ENCODE assay signal across 8 cellular contexts in the genomic region with DNA sequence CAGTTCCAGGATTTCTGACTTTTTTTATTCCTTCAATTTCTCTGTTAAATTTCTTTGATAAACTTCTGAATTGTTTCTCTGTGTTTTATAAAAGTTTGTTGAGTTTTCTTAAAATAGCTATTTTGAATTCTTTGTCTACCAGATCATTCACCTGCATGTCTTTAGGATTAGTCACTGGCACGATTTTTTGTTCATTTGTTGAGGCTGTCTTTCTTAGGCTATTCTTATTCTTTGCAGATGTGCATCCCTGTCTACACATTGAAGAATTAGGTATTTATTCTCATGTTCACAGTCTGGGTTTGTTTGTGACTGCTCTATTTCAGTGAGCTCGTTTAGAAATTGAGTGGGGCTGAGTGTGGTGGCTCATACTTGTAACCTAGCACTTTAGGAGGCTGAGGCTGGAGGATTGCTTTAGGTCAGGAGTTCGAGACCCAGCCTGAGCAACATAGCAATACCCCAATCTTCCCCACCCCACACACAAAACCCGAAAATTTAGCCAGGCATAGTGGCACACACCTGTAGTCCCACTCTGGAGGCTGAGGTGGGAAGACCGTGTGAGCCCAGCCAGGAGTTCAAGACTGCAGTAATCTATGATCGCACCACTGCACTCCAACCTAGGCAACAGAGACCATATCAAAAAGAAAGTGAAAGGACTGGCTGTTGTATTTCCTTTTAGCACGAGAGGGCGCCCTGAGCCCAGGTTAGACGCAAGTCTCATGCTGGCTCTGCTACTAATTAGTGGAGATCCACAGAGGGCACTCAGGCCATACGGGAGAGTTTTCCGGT. TPM values are rescaled to one million over a fixed set of nuclear protein-coding genes. Genes with fewer than 3 reads are reported as not detected.
A peak's percentile ranks its signal among the peaks of the same experiment; 100 is the strongest.
DNase-seq lines count a peak whose midpoint lies in the region; TF ChIP-seq lines count a peak whose summit lies in the region.

No MANE protein-coding gene starts in this region.

- H3K36me3 Mint-ChIP-seq in neural progenitor cell: no peaks in the 10 kb centered on the region

- TF ChIP-seq CTCF in GM20000 (IDR thresholded peaks at IDR 0.05; ENCODE audit: extremely low read depth, missing control alignments) (peak; percentile 51), OCI-LY7 (conservative IDR thresholded peaks at IDR 0.05; ENCODE audit: low read length) (peak; percentile 77), fibroblast of lung (conservative IDR thresholded peaks at IDR 0.05 in 1 of 2, IDR thresholded peaks at IDR 0.05 in 1 of 2; ENCODE audit: low read depth in 1 of 2, low read length in 2 of 2) (peak; percentile 54 to 56), neural progenitor cell (IDR thresholded peaks at IDR 0.05) (peak; percentile 68)

- H2AFZ ChIP-seq in OCI-LY7 (ENCODE audit: low read length) (peak overlapping the region; percentile 91), fibroblast of lung (ENCODE audit: low read length) (peak overlapping the region; percentile 89), neural progenitor cell (replicated peaks) (no peak overlapping the region)

- H3K9me3 ChIP-seq in OCI-LY7 (ENCODE audit: low read length) (no peaks in the 10 kb centered on the region), fibroblast of lung (ENCODE audit: control insufficient read depth, insufficient read depth, low read depth, low read length) (no peaks in the 10 kb centered on the region), neural progenitor cell (ENCODE audit: low read depth) (peaks cover 8% of the 10 kb centered on the region), stomach smooth muscle (ENCODE audit: control insufficient read depth in 2 of 2, low read length in 2 of 2) (no peaks in the 10 kb centered on the region)

- DNase-seq in D341Med (ENCODE audit: low spot score) (peak; percentile 62), GM20000 (ENCODE audit: low spot score) (peak; percentile 44), HT-29 (ENCODE audit: low spot score) (peak; percentile 88), OCI-LY7 (ENCODE audit: low spot score) (peak; percentile 78), fibroblast of lung (ENCODE audit: low read depth in 2 of 2) (peak; percentile 36 to 69), neural progenitor cell (ENCODE audit: low spot score) (peak; percentile 69)
- DNase-seq in activated T-cell treated with anti-CD3 and anti-CD28 coated beads, Interleukin-2, amount 50 U/mL, for 1 hour: peak; percentile 76

- H3K9ac ChIP-seq in fibroblast of lung (ENCODE audit: insufficient read depth, low read length) (peak overlapping the region; percentile 50), neural progenitor cell (no peak overlapping the region), stomach smooth muscle (ENCODE audit: low read length in 2 of 2) (peak overlapping the region; percentile 29 to 60)

- H3K27ac ChIP-seq in OCI-LY7 (ENCODE audit: low read depth, low read length, poor library complexity, severe bottlenecking) (no peak overlapping the region), fibroblast of lung (ENCODE audit: insufficient read depth, low read length) (no peak overlapping the region), neural progenitor cell (no peak overlapping the region), stomach smooth muscle (ENCODE audit: low read length) (no peak overlapping the region)

- H3F3A ChIP-seq in neural progenitor cell (ENCODE audit: low read depth): no peaks in the 10 kb centered on the region

- H3K4me3 ChIP-seq in OCI-LY7 (ENCODE audit: low read depth, low read length, poor library complexity, severe bottlenecking) (peak overlapping the region; percentile 34), fibroblast of lung (replicated peaks in 1 of 4; ENCODE audit: control extremely low read depth in 1 of 4, insufficient read depth in 1 of 4, low read depth in 3 of 4, low read length in 4 of 4) (peak overlapping the region; percentile 33 to 69 (median 56)), neural progenitor cell (no peak overlapping the region), stomach smooth muscle (ENCODE audit: low read length in 2 of 2) (peak overlapping the region; percentile 64 to 73)

- intact Hi-C loops in OCI-LY7 (cut with micrococcal nuclease; ENCODE audit: unreplicated experiment): loop anchor here (1.0 to 5.0 kb wide), 6 partner anchors 47 to 840 kb away; partner anchors contain the start of gene FUNDC2

- H3K27me3 ChIP-seq in fibroblast of lung (ENCODE audit: control insufficient read depth, insufficient read depth, low read length): no peaks in the 10 kb centered on the region
- no peaks in the 10 kb centered on the region for H3K27me3 ChIP-seq in neural progenitor cell
- H3K27me3 ChIP-seq in stomach smooth muscle (ENCODE audit: control insufficient read depth in 1 of 2, insufficient read depth in 2 of 2, low read length in 2 of 2): no peaks in the 10 kb centered on the region

- peaks cover 2% of the 10 kb centered on the region for H3K27me3 Mint-ChIP-seq in neural progenitor cell (ENCODE audit: insufficient read depth, low read depth)

- no peak overlapping the region for H3K27ac Mint-ChIP-seq in neural progenitor cell

- no peaks in the 10 kb centered on the region for H3K4me1 Mint-ChIP-seq in neural progenitor cell

- POLR2A ChIA-PET in OCI-LY7 (lab: Charles Lee): interaction anchor here (1.0 kb wide), 1 partner anchor 26 kb away, joined by 4 read pairs; no protein-coding TSS in a partner anchor

- no peaks in the 10 kb centered on the region for H3K9me2 ChIP-seq in OCI-LY7 (ENCODE audit: insufficient read depth, low read length)

- H3K79me2 ChIP-seq in OCI-LY7 (ENCODE audit: insufficient read depth, low read depth, low read length) (no peaks in the 10 kb centered on the region), fibroblast of lung (ENCODE audit: control insufficient read depth, insufficient read depth, low read length) (no peaks in the 10 kb centered on the region), neural progenitor cell (ENCODE audit: low read depth) (no peaks in the 10 kb centered on the region)

- no TSS peak for BruUV-seq in OCI-LY7 (replicated peaks; lab: Mats Ljungman, UMichigan)

- H3K4me3 Mint-ChIP-seq in neural progenitor cell: no peak overlapping the region

- H3K4me2 ChIP-seq in OCI-LY7 (ENCODE audit: low read length) (peak overlapping the region; percentile 57), fibroblast of lung (ENCODE audit: extremely low read depth, insufficient read depth, low read length) (peak overlapping the region; percentile 75), neural progenitor cell (no peak overlapping the region)

- H3K9me3 Mint-ChIP-seq in neural progenitor cell: peaks cover 13% of the 10 kb centered on the region

- H4K20me1 ChIP-seq in OCI-LY7 (ENCODE audit: insufficient read depth, low read length) (no peaks in the 10 kb centered on the region), fibroblast of lung (ENCODE audit: control insufficient read depth, extremely low read depth, insufficient read depth, low read length) (no peaks in the 10 kb centered on the region), neural progenitor cell (ENCODE audit: low read depth) (no peaks in the 10 kb centered on the region)

- H3K36me3 ChIP-seq in OCI-LY7 (ENCODE audit: insufficient read depth, low read length): no peaks in the 10 kb centered on the region
- no peaks in the 10 kb centered on the region for H3K36me3 ChIP-seq in fibroblast of lung (ENCODE audit: control insufficient read depth, insufficient read depth, low read length)
- H3K36me3 ChIP-seq in neural progenitor cell: no peaks in the 10 kb centered on the region
- no peaks in the 10 kb centered on the region for H3K36me3 ChIP-seq in stomach smooth muscle (ENCODE audit: control insufficient read depth in 2 of 2, insufficient read depth in 2 of 2, low read length in 2 of 2)

- peaks cover 6% of the 10 kb centered on the region for H3K4me1 ChIP-seq in OCI-LY7 (ENCODE audit: insufficient read depth, low read length, poor library complexity, severe bottlenecking)
- H3K4me1 ChIP-seq in fibroblast of lung (ENCODE audit: control insufficient read depth, extremely low read depth, insufficient read depth, low read length): no peaks in the 10 kb centered on the region
- no peaks in the 10 kb centered on the region for H3K4me1 ChIP-seq in neural progenitor cell
- peaks cover 3% of the 10 kb centered on the region for H3K4me1 ChIP-seq in stomach smooth muscle (ENCODE audit: control insufficient read depth, insufficient read depth, low read length)

- CTCF ChIA-PET in OCI-LY7 (lab: Charles Lee; ENCODE audit: unreplicated experiment): no interaction called here

RNA-seq across cellular contexts. Expression of gene F8, which starts 42.0 kb away (rescaled TPM):
- 0.03 and 0.41 TPM in 2 replicates for total RNA-seq in HT-29 (2014; rRNA removed; shearing (Covaris generic))
- 0.47 and 0.95 TPM in 2 replicates for total RNA-seq in OCI-LY7 (2014; rRNA removed; shearing (Covaris generic))
- 1.7 and 2.1 TPM in 2 replicates for total RNA-seq in OCI-LY7 (2022)
- total RNA-seq in fibroblast of lung: 5.4 and 7.9 TPM in 2 replicates
- polyA plus RNA-seq in fibroblast of lung: 3.2 and 4.5 TPM in 2 replicates
- polyA plus RNA-seq in fibroblast of lung (2012): 2.5 and 2.7 TPM in 2 replicates
- polyA minus RNA-seq in fibroblast of lung (ENCODE audit: low replicate concordance): 0.19 TPM in 1 of 2 replicates, not detected in the other
- 4.8 and 9.8 TPM in 2 replicates for total RNA-seq in neural progenitor cell (ENCODE audit: low replicate concordance)

RNA-seq across cellular contexts. Expression of gene FUNDC2, which starts 46.1 kb away (rescaled TPM):
- 49.8 and 69.5 TPM in 2 replicates for total RNA-seq in HT-29 (2014; rRNA removed; shearing (Covaris generic))
- total RNA-seq in OCI-LY7 (2014; rRNA removed; shearing (Covaris generic)): 37.2 and 57.5 TPM in 2 replicates
- total RNA-seq in OCI-LY7 (2022) (45.3 and 50.0 TPM in 2 replicates), fibroblast of lung (18.3 and 21.3 TPM in 2 replicates), neural progenitor cell (ENCODE audit: low replicate concordance) (58.8 and 70.9 TPM in 2 replicates)
- 92.4 and 97.1 TPM in 2 replicates for polyA plus RNA-seq in fibroblast of lung
- polyA plus RNA-seq in fibroblast of lung (2012): 71.7 and 79.4 TPM in 2 replicates
- polyA minus RNA-seq in fibroblast of lung (ENCODE audit: low replicate concordance): 46.6 and 52.8 TPM in 2 replicates
